In the genomic region with DNA sequence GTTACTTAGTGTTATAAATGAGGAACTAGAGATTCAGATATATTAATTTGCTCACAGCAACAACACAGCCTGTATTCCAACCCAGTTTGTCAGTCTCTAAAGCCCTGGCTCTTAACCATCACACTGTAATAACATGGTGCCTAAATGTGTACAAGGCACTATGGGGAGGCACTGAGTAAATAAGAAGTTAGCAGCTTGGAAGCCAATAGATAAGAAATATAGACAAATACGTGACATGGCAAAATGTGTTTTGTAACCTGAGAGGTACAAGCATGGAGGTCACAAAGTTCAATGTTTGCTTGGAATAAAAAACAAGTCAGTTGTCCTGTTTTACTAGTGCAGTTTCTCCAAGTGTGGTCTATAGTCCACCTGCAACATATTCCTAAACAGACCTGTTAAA, we compare ENCODE assay signal across 1 cellular context.
TF ChIP-seq lines count a peak whose summit lies in the region.

No MANE protein-coding gene starts in this region.

TF ChIP-seq in HepG2, 621 proteins besides CTCF, POLR2A, EP300 and RAD21 (continued from another document and continues in another):
- TF ChIP-seq, protein P1, sequence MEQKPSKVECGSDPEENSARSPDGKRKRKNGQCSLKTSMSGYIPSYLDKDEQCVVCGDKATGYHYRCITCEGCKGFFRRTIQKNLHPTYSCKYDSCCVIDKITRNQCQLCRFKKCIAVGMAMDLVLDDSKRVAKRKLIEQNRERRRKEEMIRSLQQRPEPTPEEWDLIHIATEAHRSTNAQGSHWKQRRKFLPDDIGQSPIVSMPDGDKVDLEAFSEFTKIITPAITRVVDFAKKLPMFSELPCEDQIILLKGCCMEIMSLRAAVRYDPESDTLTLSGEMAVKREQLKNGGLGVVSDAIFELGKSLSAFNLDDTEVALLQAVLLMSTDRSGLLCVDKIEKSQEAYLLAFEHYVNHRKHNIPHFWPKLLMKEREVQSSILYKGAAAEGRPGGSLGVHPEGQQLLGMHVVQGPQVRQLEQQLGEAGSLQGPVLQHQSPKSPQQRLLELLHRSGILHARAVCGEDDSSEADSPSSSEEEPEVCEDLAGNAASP (CRISPR knock-in tag; IDR thresholded peaks at IDR 0.05; ENCODE audit: borderline replicate concordance): 0 out of 2 replicates have a peak, but pooled peaks have one; percentile 35
- TF ChIP-seq, protein P2, sequence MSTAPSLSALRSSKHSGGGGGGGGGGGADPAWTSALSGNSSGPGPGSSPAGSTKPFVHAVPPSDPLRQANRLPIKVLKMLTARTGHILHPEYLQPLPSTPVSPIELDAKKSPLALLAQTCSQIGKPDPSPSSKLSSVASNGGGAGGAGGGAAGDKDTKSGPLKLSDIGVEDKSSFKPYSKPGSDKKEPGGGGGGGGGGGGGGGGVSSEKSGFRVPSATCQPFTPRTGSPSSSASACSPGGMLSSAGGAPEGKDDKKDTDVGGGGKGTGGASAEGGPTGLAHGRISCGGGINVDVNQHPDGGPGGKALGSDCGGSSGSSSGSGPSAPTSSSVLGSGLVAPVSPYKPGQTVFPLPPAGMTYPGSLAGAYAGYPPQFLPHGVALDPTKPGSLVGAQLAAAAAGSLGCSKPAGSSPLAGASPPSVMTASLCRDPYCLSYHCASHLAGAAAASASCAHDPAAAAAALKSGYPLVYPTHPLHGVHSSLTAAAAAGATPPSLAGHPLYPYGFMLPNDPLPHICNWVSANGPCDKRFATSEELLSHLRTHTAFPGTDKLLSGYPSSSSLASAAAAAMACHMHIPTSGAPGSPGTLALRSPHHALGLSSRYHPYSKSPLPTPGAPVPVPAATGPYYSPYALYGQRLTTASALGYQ (CRISPR knock-in tag; IDR thresholded peaks at IDR 0.05): peak; percentile 80
- TF ChIP-seq ZNF562 (CRISPR knock-in tag; IDR thresholded peaks at IDR 0.05; ENCODE audit: borderline replicate concordance) (no peak), ZNF207 (IDR thresholded peaks at IDR 0.05; ENCODE audit: borderline replicate concordance) (no peak), ZNF652 (CRISPR knock-in tag; IDR thresholded peaks at IDR 0.05; ENCODE audit: borderline replicate concordance, low read depth) (peak; percentile 29; the same call in 1 of the 2 replicates), ZNF160 (CRISPR knock-in tag; IDR thresholded peaks at IDR 0.05) (no peak), ZNF292 (CRISPR knock-in tag; IDR thresholded peaks at IDR 0.05; ENCODE audit: borderline replicate concordance, low read depth) (no peak), NCOA2 (CRISPR knock-in tag; IDR thresholded peaks at IDR 0.05) (peak; percentile 52; the same call in 1 of the 2 replicates), MAFK (conservative IDR thresholded peaks at IDR 0.05 in 1 of 2, IDR thresholded peaks at IDR 0.05 in 1 of 2; ENCODE audit: low read length in 2 of 2) (peak; percentile 60 to 80), CREB1 (IDR thresholded peaks at IDR 0.05) (no peak), CREB1 (CRISPR knock-in tag; IDR thresholded peaks at IDR 0.05) (peak; percentile 58), ZNF546 (CRISPR knock-in tag; conservative IDR thresholded peaks at IDR 0.05) (no peak), ZSCAN31 (CRISPR knock-in tag; IDR thresholded peaks at IDR 0.05; ENCODE audit: low read depth) (no peak), SMAD3 (CRISPR knock-in tag; IDR thresholded peaks at IDR 0.05) (no peak), ZNF660 (CRISPR knock-in tag; IDR thresholded peaks at IDR 0.05; ENCODE audit: borderline replicate concordance, low read depth) (no peak), RARG (CRISPR knock-in tag; IDR thresholded peaks at IDR 0.05; ENCODE audit: low read depth) (no peak), HMG20B (CRISPR knock-in tag; conservative IDR thresholded peaks at IDR 0.05) (peak; percentile 76), ZSCAN9 (CRISPR knock-in tag; IDR thresholded peaks at IDR 0.05; ENCODE audit: borderline replicate concordance) (0 out of 2 replicates have a peak, but pooled peaks have one; percentile 41), GFI1 (CRISPR knock-in tag; IDR thresholded peaks at IDR 0.05; ENCODE audit: borderline replicate concordance) (0 out of 2 replicates have a peak, but pooled peaks have one; percentile 35), ZNF382 (CRISPR knock-in tag; IDR thresholded peaks at IDR 0.05; ENCODE audit: borderline replicate concordance) (no peak)
- TF ChIP-seq, protein P3, sequence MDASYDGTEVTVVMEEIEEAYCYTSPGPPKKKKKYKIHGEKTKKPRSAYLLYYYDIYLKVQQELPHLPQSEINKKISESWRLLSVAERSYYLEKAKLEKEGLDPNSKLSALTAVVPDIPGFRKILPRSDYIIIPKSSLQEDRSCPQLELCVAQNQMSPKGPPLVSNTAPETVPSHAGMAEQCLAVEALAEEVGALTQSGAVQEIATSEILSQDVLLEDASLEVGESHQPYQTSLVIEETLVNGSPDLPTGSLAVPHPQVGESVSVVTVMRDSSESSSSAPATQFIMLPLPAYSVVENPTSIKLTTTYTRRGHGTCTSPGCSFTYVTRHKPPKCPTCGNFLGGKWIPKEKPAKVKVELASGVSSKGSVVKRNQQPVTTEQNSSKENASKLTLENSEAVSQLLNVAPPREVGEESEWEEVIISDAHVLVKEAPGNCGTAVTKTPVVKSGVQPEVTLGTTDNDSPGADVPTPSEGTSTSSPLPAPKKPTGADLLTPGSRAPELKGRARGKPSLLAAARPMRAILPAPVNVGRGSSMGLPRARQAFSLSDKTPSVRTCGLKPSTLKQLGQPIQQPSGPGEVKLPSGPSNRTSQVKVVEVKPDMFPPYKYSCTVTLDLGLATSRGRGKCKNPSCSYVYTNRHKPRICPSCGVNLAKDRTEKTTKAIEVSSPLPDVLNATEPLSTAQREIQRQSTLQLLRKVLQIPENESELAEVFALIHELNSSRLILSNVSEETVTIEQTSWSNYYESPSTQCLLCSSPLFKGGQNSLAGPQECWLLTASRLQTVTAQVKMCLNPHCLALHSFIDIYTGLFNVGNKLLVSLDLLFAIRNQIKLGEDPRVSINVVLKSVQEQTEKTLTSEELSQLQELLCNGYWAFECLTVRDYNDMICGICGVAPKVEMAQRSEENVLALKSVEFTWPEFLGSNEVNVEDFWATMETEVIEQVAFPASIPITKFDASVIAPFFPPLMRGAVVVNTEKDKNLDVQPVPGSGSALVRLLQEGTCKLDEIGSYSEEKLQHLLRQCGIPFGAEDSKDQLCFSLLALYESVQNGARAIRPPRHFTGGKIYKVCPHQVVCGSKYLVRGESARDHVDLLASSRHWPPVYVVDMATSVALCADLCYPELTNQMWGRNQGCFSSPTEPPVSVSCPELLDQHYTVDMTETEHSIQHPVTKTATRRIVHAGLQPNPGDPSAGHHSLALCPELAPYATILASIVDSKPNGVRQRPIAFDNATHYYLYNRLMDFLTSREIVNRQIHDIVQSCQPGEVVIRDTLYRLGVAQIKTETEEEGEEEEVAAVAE (CRISPR knock-in tag; IDR thresholded peaks at IDR 0.05; ENCODE audit: borderline replicate concordance): peak; percentile 51; the same call in 1 of the 2 replicates
- TF ChIP-seq, protein P4, sequence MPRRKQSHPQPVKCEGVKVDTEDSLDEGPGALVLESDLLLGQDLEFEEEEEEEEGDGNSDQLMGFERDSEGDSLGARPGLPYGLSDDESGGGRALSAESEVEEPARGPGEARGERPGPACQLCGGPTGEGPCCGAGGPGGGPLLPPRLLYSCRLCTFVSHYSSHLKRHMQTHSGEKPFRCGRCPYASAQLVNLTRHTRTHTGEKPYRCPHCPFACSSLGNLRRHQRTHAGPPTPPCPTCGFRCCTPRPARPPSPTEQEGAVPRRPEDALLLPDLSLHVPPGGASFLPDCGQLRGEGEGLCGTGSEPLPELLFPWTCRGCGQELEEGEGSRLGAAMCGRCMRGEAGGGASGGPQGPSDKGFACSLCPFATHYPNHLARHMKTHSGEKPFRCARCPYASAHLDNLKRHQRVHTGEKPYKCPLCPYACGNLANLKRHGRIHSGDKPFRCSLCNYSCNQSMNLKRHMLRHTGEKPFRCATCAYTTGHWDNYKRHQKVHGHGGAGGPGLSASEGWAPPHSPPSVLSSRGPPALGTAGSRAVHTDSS (CRISPR knock-in tag; conservative IDR thresholded peaks at IDR 0.05): no peak
- TF ChIP-seq, protein P5, sequence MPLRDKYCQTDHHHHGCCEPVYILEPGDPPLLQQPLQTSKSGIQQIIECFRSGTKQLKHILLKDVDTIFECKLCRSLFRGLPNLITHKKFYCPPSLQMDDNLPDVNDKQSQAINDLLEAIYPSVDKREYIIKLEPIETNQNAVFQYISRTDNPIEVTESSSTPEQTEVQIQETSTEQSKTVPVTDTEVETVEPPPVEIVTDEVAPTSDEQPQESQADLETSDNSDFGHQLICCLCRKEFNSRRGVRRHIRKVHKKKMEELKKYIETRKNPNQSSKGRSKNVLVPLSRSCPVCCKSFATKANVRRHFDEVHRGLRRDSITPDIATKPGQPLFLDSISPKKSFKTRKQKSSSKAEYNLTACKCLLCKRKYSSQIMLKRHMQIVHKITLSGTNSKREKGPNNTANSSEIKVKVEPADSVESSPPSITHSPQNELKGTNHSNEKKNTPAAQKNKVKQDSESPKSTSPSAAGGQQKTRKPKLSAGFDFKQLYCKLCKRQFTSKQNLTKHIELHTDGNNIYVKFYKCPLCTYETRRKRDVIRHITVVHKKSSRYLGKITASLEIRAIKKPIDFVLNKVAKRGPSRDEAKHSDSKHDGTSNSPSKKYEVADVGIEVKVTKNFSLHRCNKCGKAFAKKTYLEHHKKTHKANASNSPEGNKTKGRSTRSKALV (CRISPR knock-in tag; IDR thresholded peaks at IDR 0.05): no peak
- TF ChIP-seq, protein P6, sequence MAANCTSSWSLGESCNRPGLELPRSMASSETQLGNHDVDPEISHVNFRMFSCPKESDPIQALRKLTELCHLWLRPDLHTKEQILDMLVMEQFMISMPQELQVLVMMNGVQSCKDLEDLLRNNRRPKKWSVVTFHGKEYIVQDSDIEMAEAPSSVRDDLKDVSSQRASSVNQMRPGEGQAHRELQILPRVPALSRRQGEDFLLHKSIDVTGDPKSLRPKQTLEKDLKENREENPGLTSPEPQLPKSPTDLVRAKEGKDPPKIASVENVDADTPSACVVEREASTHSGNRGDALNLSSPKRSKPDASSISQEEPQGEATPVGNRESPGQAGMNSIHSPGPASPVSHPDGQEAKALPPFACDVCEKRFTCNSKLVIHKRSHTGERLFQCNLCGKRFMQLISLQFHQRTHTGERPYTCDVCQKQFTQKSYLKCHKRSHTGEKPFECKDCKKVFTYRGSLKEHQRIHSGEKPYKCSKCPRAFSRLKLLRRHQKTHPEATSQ (CRISPR knock-in tag; IDR thresholded peaks at IDR 0.05; ENCODE audit: borderline replicate concordance): peak; percentile 24; the same call in 1 of the 2 replicates
- TF ChIP-seq, protein P7, sequence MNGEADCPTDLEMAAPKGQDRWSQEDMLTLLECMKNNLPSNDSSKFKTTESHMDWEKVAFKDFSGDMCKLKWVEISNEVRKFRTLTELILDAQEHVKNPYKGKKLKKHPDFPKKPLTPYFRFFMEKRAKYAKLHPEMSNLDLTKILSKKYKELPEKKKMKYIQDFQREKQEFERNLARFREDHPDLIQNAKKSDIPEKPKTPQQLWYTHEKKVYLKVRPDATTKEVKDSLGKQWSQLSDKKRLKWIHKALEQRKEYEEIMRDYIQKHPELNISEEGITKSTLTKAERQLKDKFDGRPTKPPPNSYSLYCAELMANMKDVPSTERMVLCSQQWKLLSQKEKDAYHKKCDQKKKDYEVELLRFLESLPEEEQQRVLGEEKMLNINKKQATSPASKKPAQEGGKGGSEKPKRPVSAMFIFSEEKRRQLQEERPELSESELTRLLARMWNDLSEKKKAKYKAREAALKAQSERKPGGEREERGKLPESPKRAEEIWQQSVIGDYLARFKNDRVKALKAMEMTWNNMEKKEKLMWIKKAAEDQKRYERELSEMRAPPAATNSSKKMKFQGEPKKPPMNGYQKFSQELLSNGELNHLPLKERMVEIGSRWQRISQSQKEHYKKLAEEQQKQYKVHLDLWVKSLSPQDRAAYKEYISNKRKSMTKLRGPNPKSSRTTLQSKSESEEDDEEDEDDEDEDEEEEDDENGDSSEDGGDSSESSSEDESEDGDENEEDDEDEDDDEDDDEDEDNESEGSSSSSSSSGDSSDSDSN (CRISPR knock-in tag; IDR thresholded peaks at IDR 0.05): no peak
- TF ChIP-seq, protein P8, sequence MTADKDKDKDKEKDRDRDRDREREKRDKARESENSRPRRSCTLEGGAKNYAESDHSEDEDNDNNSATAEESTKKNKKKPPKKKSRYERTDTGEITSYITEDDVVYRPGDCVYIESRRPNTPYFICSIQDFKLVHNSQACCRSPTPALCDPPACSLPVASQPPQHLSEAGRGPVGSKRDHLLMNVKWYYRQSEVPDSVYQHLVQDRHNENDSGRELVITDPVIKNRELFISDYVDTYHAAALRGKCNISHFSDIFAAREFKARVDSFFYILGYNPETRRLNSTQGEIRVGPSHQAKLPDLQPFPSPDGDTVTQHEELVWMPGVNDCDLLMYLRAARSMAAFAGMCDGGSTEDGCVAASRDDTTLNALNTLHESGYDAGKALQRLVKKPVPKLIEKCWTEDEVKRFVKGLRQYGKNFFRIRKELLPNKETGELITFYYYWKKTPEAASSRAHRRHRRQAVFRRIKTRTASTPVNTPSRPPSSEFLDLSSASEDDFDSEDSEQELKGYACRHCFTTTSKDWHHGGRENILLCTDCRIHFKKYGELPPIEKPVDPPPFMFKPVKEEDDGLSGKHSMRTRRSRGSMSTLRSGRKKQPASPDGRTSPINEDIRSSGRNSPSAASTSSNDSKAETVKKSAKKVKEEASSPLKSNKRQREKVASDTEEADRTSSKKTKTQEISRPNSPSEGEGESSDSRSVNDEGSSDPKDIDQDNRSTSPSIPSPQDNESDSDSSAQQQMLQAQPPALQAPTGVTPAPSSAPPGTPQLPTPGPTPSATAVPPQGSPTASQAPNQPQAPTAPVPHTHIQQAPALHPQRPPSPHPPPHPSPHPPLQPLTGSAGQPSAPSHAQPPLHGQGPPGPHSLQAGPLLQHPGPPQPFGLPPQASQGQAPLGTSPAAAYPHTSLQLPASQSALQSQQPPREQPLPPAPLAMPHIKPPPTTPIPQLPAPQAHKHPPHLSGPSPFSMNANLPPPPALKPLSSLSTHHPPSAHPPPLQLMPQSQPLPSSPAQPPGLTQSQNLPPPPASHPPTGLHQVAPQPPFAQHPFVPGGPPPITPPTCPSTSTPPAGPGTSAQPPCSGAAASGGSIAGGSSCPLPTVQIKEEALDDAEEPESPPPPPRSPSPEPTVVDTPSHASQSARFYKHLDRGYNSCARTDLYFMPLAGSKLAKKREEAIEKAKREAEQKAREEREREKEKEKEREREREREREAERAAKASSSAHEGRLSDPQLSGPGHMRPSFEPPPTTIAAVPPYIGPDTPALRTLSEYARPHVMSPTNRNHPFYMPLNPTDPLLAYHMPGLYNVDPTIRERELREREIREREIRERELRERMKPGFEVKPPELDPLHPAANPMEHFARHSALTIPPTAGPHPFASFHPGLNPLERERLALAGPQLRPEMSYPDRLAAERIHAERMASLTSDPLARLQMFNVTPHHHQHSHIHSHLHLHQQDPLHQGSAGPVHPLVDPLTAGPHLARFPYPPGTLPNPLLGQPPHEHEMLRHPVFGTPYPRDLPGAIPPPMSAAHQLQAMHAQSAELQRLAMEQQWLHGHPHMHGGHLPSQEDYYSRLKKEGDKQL (CRISPR knock-in tag; IDR thresholded peaks at IDR 0.05; ENCODE audit: low read depth): peak; percentile 89
- TF ChIP-seq, protein P9, sequence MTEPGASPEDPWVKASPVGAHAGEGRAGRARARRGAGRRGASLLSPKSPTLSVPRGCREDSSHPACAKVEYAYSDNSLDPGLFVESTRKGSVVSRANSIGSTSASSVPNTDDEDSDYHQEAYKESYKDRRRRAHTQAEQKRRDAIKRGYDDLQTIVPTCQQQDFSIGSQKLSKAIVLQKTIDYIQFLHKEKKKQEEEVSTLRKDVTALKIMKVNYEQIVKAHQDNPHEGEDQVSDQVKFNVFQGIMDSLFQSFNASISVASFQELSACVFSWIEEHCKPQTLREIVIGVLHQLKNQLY (CRISPR knock-in tag; IDR thresholded peaks at IDR 0.05): peak; percentile 66
- TF ChIP-seq, protein P10, sequence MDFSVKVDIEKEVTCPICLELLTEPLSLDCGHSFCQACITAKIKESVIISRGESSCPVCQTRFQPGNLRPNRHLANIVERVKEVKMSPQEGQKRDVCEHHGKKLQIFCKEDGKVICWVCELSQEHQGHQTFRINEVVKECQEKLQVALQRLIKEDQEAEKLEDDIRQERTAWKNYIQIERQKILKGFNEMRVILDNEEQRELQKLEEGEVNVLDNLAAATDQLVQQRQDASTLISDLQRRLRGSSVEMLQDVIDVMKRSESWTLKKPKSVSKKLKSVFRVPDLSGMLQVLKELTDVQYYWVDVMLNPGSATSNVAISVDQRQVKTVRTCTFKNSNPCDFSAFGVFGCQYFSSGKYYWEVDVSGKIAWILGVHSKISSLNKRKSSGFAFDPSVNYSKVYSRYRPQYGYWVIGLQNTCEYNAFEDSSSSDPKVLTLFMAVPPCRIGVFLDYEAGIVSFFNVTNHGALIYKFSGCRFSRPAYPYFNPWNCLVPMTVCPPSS (IDR thresholded peaks at IDR 0.05): no peak
